ENCODE assay signal across 11 cellular contexts in the genomic region with DNA sequence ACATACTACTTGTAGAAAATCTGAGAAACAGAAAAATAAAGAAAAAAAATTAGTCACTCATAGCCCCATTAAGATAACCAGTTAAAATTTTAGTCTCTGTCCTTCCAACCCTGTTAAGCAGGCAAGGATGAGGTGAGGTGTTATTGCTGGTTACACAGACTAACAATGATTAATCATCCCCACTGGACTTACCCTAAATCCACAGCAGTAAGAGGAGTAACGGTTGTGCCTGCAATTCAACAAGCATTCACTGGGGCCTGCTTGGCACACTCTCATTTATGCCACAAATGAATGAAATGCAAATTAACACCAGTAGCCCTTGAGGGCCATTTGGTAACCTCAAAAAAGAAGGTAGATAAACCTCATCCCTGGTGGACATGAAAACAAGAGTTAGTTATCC. TPM values are rescaled to one million over a fixed set of nuclear protein-coding genes. Genes with fewer than 3 reads are reported as not detected.
DNase-seq lines count a peak whose midpoint lies in the region; ATAC-seq and TF ChIP-seq lines count a peak whose summit lies in the region.
"Had no signal": no experiment of that assay in that cellular context is flagged by ENCODE, and none has a peak within 500 bp of the region (broad histone marks: within the 10 kb centered on the region; RNA-seq: fewer than 3 reads in every experiment).

No MANE protein-coding gene starts in this region.

- H3K4me3 ChIP-seq in fibroblast of the aortic adventitia (ENCODE audit: low read depth, low read length) (no peak overlapping the region), BE2C (ENCODE audit: low read depth, low read length) (no peak overlapping the region)
- H3K4me3 ChIP-seq: right atrium auricular region had no signal

- peak; percentile 74 for ATAC-seq in GM21447 (IDR thresholded peaks at IDR 0.05; ENCODE audit: unreplicated experiment)

- no peaks in the 10 kb centered on the region for H3K9me3 Mint-ChIP-seq in activated T-helper 1 cell treated with anti-CD3 and anti-CD28 coated beads, Interleukin-12 subunit alpha, Interleukin-12 subunit beta, Interleukin-2, Interleukin-4 antibody, amounts not matched to agents 30 ng/mL and 10 ng/mL and 1 ng/mL, durations not matched to agents 14 hours and 24 hours and 36 hours

- TF ChIP-seq CTCF in fibroblast of the aortic adventitia (IDR thresholded peaks at IDR 0.05; ENCODE audit: insufficient read depth, low read length) (no peak), BE2C (IDR thresholded peaks at IDR 0.05; ENCODE audit: low read depth, low read length) (no peak)

- intact Hi-C loops in activated T-helper 1 cell treated with anti-CD3 and anti-CD28 coated beads, Interleukin-12 subunit alpha, Interleukin-12 subunit beta, Interleukin-2, Interleukin-4 antibody, amounts not matched to agents 30 ng/mL and 10 ng/mL and 1 ng/mL, durations not matched to agents 14 hours and 24 hours and 36 hours (cut with micrococcal nuclease) = no loop called here

- H3K4me3 Mint-ChIP-seq in activated T-helper 1 cell treated with anti-CD3 and anti-CD28 coated beads, Interleukin-12 subunit alpha, Interleukin-12 subunit beta, Interleukin-2, Interleukin-4 antibody, amounts not matched to agents 30 ng/mL and 10 ng/mL and 1 ng/mL, durations not matched to agents 14 hours and 24 hours and 36 hours = no peak overlapping the region

- H3K4me1 Mint-ChIP-seq in activated T-helper 1 cell treated with anti-CD3 and anti-CD28 coated beads, Interleukin-12 subunit alpha, Interleukin-12 subunit beta, Interleukin-2, Interleukin-4 antibody, amounts not matched to agents 30 ng/mL and 10 ng/mL and 1 ng/mL, durations not matched to agents 14 hours and 24 hours and 36 hours (ENCODE audit: low read depth) = no peaks in the 10 kb centered on the region

- DNase-seq in Daoy (ENCODE audit: low read depth) (peak; percentile 52), LHCN-M2 (ENCODE audit: low read depth) (peak; percentile 58), fibroblast of the aortic adventitia (ENCODE audit: low read depth) (peak; percentile 39), BE2C (no peak), H4 (ENCODE audit: low spot score) (no peak)
- no peak for DNase-seq in stimulated activated CD8-positive, alpha-beta memory T cell treated with anti-CD3 and anti-CD28 coated beads, Interleukin-4, amount 100 ng/mL, for 48 hours
- DNase-seq in activated T-helper 1 cell treated with anti-CD3 and anti-CD28 coated beads, Interleukin-12 subunit alpha, Interleukin-12 subunit beta, Interleukin-2, Interleukin-4 antibody, amounts not matched to agents 30 ng/mL and 10 ng/mL and 1 ng/mL, durations not matched to agents 14 hours and 24 hours and 36 hours (ENCODE audit: low spot score) = no peak
- DNase-seq: caudate nucleus, NCI-H2107 had no signal

- no peaks in the 10 kb centered on the region for H3K9me3 ChIP-seq in BE2C
- H3K9me3 ChIP-seq: right atrium auricular region had no signal

- peaks cover 24% of the 10 kb centered on the region for H3K4me1 ChIP-seq in BE2C

- H3K27ac Mint-ChIP-seq in activated T-helper 1 cell treated with anti-CD3 and anti-CD28 coated beads, Interleukin-12 subunit alpha, Interleukin-12 subunit beta, Interleukin-2, Interleukin-4 antibody, amounts not matched to agents 30 ng/mL and 10 ng/mL and 1 ng/mL, durations not matched to agents 14 hours and 24 hours and 36 hours = no peak overlapping the region

- no peaks in the 10 kb centered on the region for H3K36me3 Mint-ChIP-seq in activated T-helper 1 cell treated with anti-CD3 and anti-CD28 coated beads, Interleukin-12 subunit alpha, Interleukin-12 subunit beta, Interleukin-2, Interleukin-4 antibody, amounts not matched to agents 30 ng/mL and 10 ng/mL and 1 ng/mL, durations not matched to agents 14 hours and 24 hours and 36 hours (ENCODE audit: low read depth)

- H3K27me3 Mint-ChIP-seq in activated T-helper 1 cell treated with anti-CD3 and anti-CD28 coated beads, Interleukin-12 subunit alpha, Interleukin-12 subunit beta, Interleukin-2, Interleukin-4 antibody, amounts not matched to agents 30 ng/mL and 10 ng/mL and 1 ng/mL, durations not matched to agents 14 hours and 24 hours and 36 hours (ENCODE audit: insufficient read depth) = peaks cover 12% of the 10 kb centered on the region

- no peaks in the 10 kb centered on the region for H3K27me3 ChIP-seq in BE2C
- H3K27me3 ChIP-seq: right atrium auricular region had no signal

- H3K36me3 ChIP-seq in BE2C = no peaks in the 10 kb centered on the region
- H3K36me3 ChIP-seq: right atrium auricular region had no signal

RNA-seq across cellular contexts. Expression of gene LHFPL2, which starts 8.0 kb away (rescaled TPM):
- total RNA-seq in Daoy (2014; rRNA removed; shearing (Covaris generic)) = 22.9 and 33.9 TPM in 2 replicates
- total RNA-seq in LHCN-M2 (2014; rRNA removed) (97.3 and 104 TPM in 2 replicates), fibroblast of the aortic adventitia (ENCODE audit: low replicate concordance) (42.8 and 81.2 TPM in 2 replicates)
- polyA plus RNA-seq in LHCN-M2 (2012) = 26.3 TPM
- polyA plus RNA-seq in BE2C (2012; ENCODE audit: insufficient read depth, insufficient read length, low read depth) = 7.5 TPM
- total RNA-seq in activated T-helper 1 cell treated with anti-CD3 and anti-CD28 coated beads, Interleukin-12 subunit alpha, Interleukin-12 subunit beta, Interleukin-2, Interleukin-4 antibody, amounts not matched to agents 30 ng/mL and 10 ng/mL and 1 ng/mL, durations not matched to agents 14 hours and 24 hours and 36 hours = 0.08 and 0.47 TPM in 2 replicates
- 22.2 and 24.6 TPM in 2 replicates for total RNA-seq in H4 (2014; rRNA removed; shearing (Covaris generic))

Comparison
In these comparisons a context has a peak if more than half of its experiments do, and no peak if none do; other contexts are left out.
1. DNase-seq: peak in Daoy (single experiment), LHCN-M2 (single experiment) and fibroblast of the aortic adventitia (single experiment); none in BE2C (single experiment), stimulated activated CD8-positive, alpha-beta memory T cell treated with anti-CD3 and anti-CD28 coated beads, Interleukin-4, amount 100 ng/mL, for 48 hours (single experiment), activated T-helper 1 cell treated with anti-CD3 and anti-CD28 coated beads, Interleukin-12 subunit alpha, Interleukin-12 subunit beta, Interleukin-2, Interleukin-4 antibody, amounts not matched to agents 30 ng/mL and 10 ng/mL and 1 ng/mL, durations not matched to agents 14 hours and 24 hours and 36 hours (single experiment) and H4 (single experiment).
2. RNA of gene LHFPL2, which starts 8.0 kb away (total RNA-seq): 97.3 to 104 TPM in LHCN-M2, 42.8 to 81.2 TPM in fibroblast of the aortic adventitia, 22.9 to 33.9 TPM in Daoy and 22.2 to 24.6 TPM in H4; 0.08 to 0.47 TPM in activated T-helper 1 cell treated with anti-CD3 and anti-CD28 coated beads, Interleukin-12 subunit alpha, Interleukin-12 subunit beta, Interleukin-2, Interleukin-4 antibody, amounts not matched to agents 30 ng/mL and 10 ng/mL and 1 ng/mL, durations not matched to agents 14 hours and 24 hours and 36 hours; every median in the first group is over 10 times any median in the second.